Comparison of ENCODE assay signal across 24 cellular contexts in the genomic region with DNA sequence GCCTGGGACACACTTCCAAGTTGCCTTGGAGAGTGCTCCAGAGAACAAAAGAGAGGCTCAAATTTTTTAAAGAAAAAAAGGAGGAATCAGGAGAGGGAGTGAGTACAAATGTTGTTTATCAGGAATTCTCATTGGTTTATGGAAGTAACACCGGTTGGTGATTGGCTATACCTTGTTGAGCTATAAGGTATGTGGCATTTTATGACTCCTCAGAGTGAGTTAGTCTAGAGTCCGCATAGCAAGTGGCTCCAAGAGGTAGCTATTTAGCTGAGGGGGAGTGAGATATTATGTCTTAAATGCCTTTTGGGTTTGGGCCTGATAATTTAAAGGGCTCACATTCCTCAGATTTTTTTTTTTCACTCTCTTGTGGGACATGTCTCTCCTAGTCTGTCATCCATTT.
DNase-seq lines count a peak whose midpoint lies in the region; ATAC-seq, FAIRE-seq and TF ChIP-seq lines count a peak whose summit lies in the region.
"Had no signal": no experiment of that assay in that cellular context is flagged by ENCODE, and none has a peak within 500 bp of the region (broad histone marks: within the 10 kb centered on the region; RNA-seq: fewer than 3 reads in every experiment).

No MANE protein-coding gene starts in this region.

- 0% methylated on average over 2 of the region's 2 CpGs for WGBS in K562 (ENCODE audit: insufficient coverage, low coverage, missing lambda C conversion rate)

- DNase-seq in ELR (ENCODE audit: low read depth): peak; percentile 8
- no peak for DNase-seq in K562 (ENCODE audit: extremely low read depth in 1 of 4, low spot score in 3 of 4)
- peak; percentile 38 for DNase-seq in medulla oblongata (ENCODE audit: extremely low spot score)
- no peak for DNase-seq in GM19239 (ENCODE audit: insufficient read length, low spot score)
- no peak for DNase-seq in NCI-H146 (lab: John Stamatoyannopoulos, UW)
- no peak for DNase-seq in T-cell
- DNase-seq: 8988T; ACHN; AML-193; BE2C; CD4-positive, alpha-beta T cell; CD8-positive, alpha-beta memory T cell; DMS 273 treated with DMSO at 0.1 percent for 48 hours; DMS79; EL; GF-D8; GM23248; H9 had no signal

- no peaks in the 10 kb centered on the region for H3K9me3 ChIP-seq in K562 (replicated peaks; ENCODE audit: control insufficient read depth, insufficient read depth, low read depth, low read length)
- H3K9me3 ChIP-seq: A549, BE2C had no signal

- peaks cover 5 to 17% of the 10 kb centered on the region in 2 experiments; a peak in 4 of 5 replicates for H3K27me3 ChIP-seq in K562 (ENCODE audit: control insufficient read depth in 2 of 2, insufficient read depth in 2 of 2, low read length in 2 of 2)
- H3K27me3 ChIP-seq: BE2C had no signal

- CTCF ChIA-PET in K562 (lab: Yijun Ruan, JAX; ENCODE audit: low intra/inter-chr PET ratio) (no interaction called here), T-cell (lab: Charles Lee) (no interaction called here)

- intact Hi-C loops in K562 (cut with micrococcal nuclease): no loop called here

- TF ChIP-seq POLR2A in K562 (conservative IDR thresholded peaks at IDR 0.05): peak; percentile 46; the same call in 1 of the 2 replicates

- H3K4me2 ChIP-seq in K562 (ENCODE audit: insufficient read depth, low read length): no peak overlapping the region
- H3K4me2 ChIP-seq: A549; BLaER1 treated with 17β-estradiol and CSF1 and Interleukin-3, amounts not matched to agents 10 nM and 100 nM had no signal

- H3K36me3 Mint-ChIP-seq in T-cell: no peaks in the 10 kb centered on the region
- H3K36me3 Mint-ChIP-seq: CD14-positive monocyte; CD8-positive, alpha-beta memory T cell had no signal

- no peak overlapping the region for H3K27ac ChIP-seq in K562 (ENCODE audit: extremely low read depth, low read depth, low read length)
- H3K27ac ChIP-seq: A549; BLaER1 treated with 17β-estradiol and CSF1 and Interleukin-3, amounts not matched to agents 10 nM and 100 nM; GM23248 had no signal

- BruUV-seq in K562 (replicated peaks; lab: Mats Ljungman, UMichigan): no TSS peak

- in situ Hi-C loops in K562 (cut with MboI): no loop called here

- TF ChIP-seq CTCF in K562 (IDR thresholded peaks at IDR 0.05 in 2 of 3, conservative IDR thresholded peaks at IDR 0.05 in 1 of 3; ENCODE audit: insufficient read depth in 2 of 3, low read depth in 1 of 3, low read length in 3 of 3): no peak

- no peak for TF ChIP-seq RAD21 in K562 (CRISPR knock-in tag; conservative IDR thresholded peaks at IDR 0.05 in 1 of 2, IDR thresholded peaks at IDR 0.05 in 1 of 2)

- no peaks in the 10 kb centered on the region for H3K79me2 ChIP-seq in K562 (ENCODE audit: control insufficient read depth, insufficient read depth, low read length)

- POLR2A ChIA-PET in K562 (lab: Yijun Ruan, JAX) (no interaction called here), T-cell (lab: Charles Lee) (no interaction called here)

- H3K4me1 Mint-ChIP-seq in T-cell: no peaks in the 10 kb centered on the region
- H3K4me1 Mint-ChIP-seq: CD14-positive monocyte; CD8-positive, alpha-beta memory T cell had no signal

- no peaks in the 10 kb centered on the region for H4K20me1 ChIP-seq in K562 (replicated peaks; ENCODE audit: control insufficient read depth, insufficient read depth, low read length)
- H4K20me1 ChIP-seq: BLaER1 treated with 17β-estradiol and CSF1 and Interleukin-3, amounts not matched to agents 10 nM and 100 nM had no signal

- H3K27me3 Mint-ChIP-seq in T-cell: peaks cover 7 to 8% of the 10 kb centered on the region in 2 donors

- FAIRE-seq in K562 (lab: Jason Lieb, UNC) (no peak), GM19239 (lab: Jason Lieb, UNC) (no peak)
- FAIRE-seq: A549, D721Med, GM12892 had no signal

- H3K9ac ChIP-seq in K562 (ENCODE audit: insufficient read depth in 1 of 2, low read depth in 2 of 2, low read length in 2 of 2): no peak overlapping the region
- H3K9ac ChIP-seq: BLaER1 treated with 17β-estradiol and CSF1 and Interleukin-3, amounts not matched to agents 10 nM and 100 nM; GM23248 had no signal

- TF ChIP-seq EP300 in K562 (IDR thresholded peaks at IDR 0.05; ENCODE audit: low read length): no peak

- ATAC-seq in K562 (no peak), T-cell (replicated peaks in 1 of 4) (no peak)
- ATAC-seq: A549, HCT116 had no signal

- H3K4me1 ChIP-seq in K562 (replicated peaks in 1 of 2; ENCODE audit: control insufficient read depth in 2 of 2, insufficient read depth in 2 of 2, low read length in 2 of 2): no peaks in the 10 kb centered on the region
- H3K4me1 ChIP-seq: A549; BE2C; BLaER1 treated with 17β-estradiol and CSF1 and Interleukin-3, amounts not matched to agents 10 nM and 100 nM had no signal

- no peak overlapping the region for H2AFZ ChIP-seq in K562 (ENCODE audit: low read depth, low read length)
- H2AFZ ChIP-seq: GM23248 had no signal

- H3K36me3 ChIP-seq in K562 (ENCODE audit: control insufficient read depth, insufficient read depth, low read length): no peaks in the 10 kb centered on the region
- H3K36me3 ChIP-seq: BE2C; BLaER1 treated with 17β-estradiol and CSF1 and Interleukin-3, amounts not matched to agents 10 nM and 100 nM had no signal

- no peak overlapping the region for H3K4me3 Mint-ChIP-seq in T-cell
- H3K4me3 Mint-ChIP-seq: CD14-positive monocyte; CD4-positive, alpha-beta T cell; CD8-positive, alpha-beta memory T cell; H9 had no signal

- H3K27ac Mint-ChIP-seq in T-cell: peak overlapping the region in 1 of 2 donors; percentile 34
- H3K27ac Mint-ChIP-seq: CD14-positive monocyte; CD4-positive, alpha-beta T cell; CD8-positive, alpha-beta memory T cell; H9 had no signal

- H3K4me3 ChIP-seq in K562: no peak overlapping the region
- H3K4me3 ChIP-seq: A549; BLaER1 treated with 17β-estradiol and CSF1 and Interleukin-3, amounts not matched to agents 10 nM and 100 nM; GM23248 had no signal

- no peaks in the 10 kb centered on the region for H3K9me3 Mint-ChIP-seq in T-cell
- H3K9me3 Mint-ChIP-seq: CD4-positive, alpha-beta T cell had no signal

- no peaks in the 10 kb centered on the region for H3K9me1 ChIP-seq in K562 (ENCODE audit: control insufficient read depth, insufficient read depth, low read length)

TF ChIP-seq in K562, 482 proteins besides CTCF, POLR2A, EP300 and RAD21:
- TF ChIP-seq TBP (optimal IDR thresholded peaks at IDR 0.05; ENCODE audit: low read depth, low read length): peak; percentile 58
- no peak for TF ChIP-seq CBX5 (IDR thresholded peaks at IDR 0.05; ENCODE audit: borderline replicate concordance, low read depth)
- TF ChIP-seq POLR2AphosphoS5 (IDR thresholded peaks at IDR 0.05; ENCODE audit: control insufficient read depth, insufficient read depth, low read depth, low read length): peak; percentile 49; the same call in 1 of the 2 replicates
- 0 out of 2 replicates have a peak, but pooled peaks have one; percentile 55 for TF ChIP-seq PML (IDR thresholded peaks at IDR 0.05; ENCODE audit: low read length)

Comparison
In these comparisons a context has a peak if more than half of its experiments do, and no peak if none do; other contexts are left out.
1. DNase-seq: peak in ELR (single experiment) and medulla oblongata (single experiment); none in K562 (0 of 4), GM19239 (single experiment), NCI-H146 (single experiment) and T-cell (0 of 34).